15 cellular contexts compared by ENCODE assay signal in the genomic region with DNA sequence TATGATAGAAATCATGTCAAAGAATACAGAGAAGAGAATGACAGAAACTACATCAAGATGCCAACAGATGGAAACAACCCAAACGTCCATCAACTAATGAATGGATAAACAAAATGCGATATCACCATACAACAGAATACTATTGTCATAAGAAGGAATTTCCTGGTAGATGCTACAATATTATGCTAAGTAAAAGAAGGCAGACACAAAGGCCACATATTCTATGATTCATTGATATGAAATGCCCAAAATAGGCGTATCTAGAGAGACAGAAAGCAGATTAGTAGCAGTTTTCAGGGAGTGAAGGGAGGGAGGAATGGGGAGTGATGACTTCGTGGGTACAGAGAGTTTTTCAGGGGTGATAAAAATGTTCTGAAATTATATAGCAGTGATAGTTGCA. TPM values are rescaled to one million over a fixed set of nuclear protein-coding genes. Genes with fewer than 3 reads are reported as not detected.
DNase-seq lines count a peak whose midpoint lies in the region; ATAC-seq, FAIRE-seq and TF ChIP-seq lines count a peak whose summit lies in the region.
"Had no signal": no experiment of that assay in that cellular context is flagged by ENCODE, and none has a peak within 500 bp of the region (broad histone marks: within the 10 kb centered on the region; RNA-seq: fewer than 3 reads in every experiment).

No MANE protein-coding gene starts in this region.

- H3K27ac ChIP-seq in ACC112 (ENCODE audit: low read depth, low read length): peak overlapping the region; percentile 67
- H3K27ac ChIP-seq in left lung: no peak overlapping the region
- no peak overlapping the region for H3K27ac ChIP-seq in small intestine (ENCODE audit: low read depth in 1 of 2, low read length in 1 of 2)

- DNase-seq in M059J (ENCODE audit: low read depth) (peak; percentile 68), choroid plexus epithelial cell (ENCODE audit: low read depth) (peak; percentile 46), left lung (no peak), small intestine (no peak), GDM1 (lab: John Stamatoyannopoulos, UW) (no peak), GF-D8 (lab: John Stamatoyannopoulos, UW) (no peak)
- no peak for DNase-seq in activated CD4-positive, CD25-positive, alpha-beta regulatory T cell treated with anti-CD3 and anti-CD28 coated beads, Interleukin-2, amount 50 U/mL, for 72 hours
- DNase-seq: activated CD4-positive, alpha-beta T cell treated with anti-CD3 and anti-CD28 coated beads, Interleukin-2, amount 50 U/mL, for 48 hours; central memory CD4-positive, alpha-beta T cell; NCI-H1105; stimulated activated CD4-positive, alpha-beta T cell treated with anti-CD3 and anti-CD28 coated beads, Interleukin-15, amount 100 ng/mL, for 24 hours; T-helper 9 cell had no signal

- no peaks in the 10 kb centered on the region for H3K79me2 ChIP-seq in ACC112 (ENCODE audit: control insufficient read depth, insufficient read depth, low read length, unreplicated experiment)

- ATAC-seq in left lung: peak; percentile 22
- ATAC-seq: HepG2, Panc1 had no signal

- intact Hi-C loops in left lung (cut with DNase I): no loop called here

- H3K9me3 ChIP-seq in left lung (no peaks in the 10 kb centered on the region), small intestine (ENCODE audit: control insufficient read depth, low read depth) (no peaks in the 10 kb centered on the region)

- TF ChIP-seq CTCF in choroid plexus epithelial cell (conservative IDR thresholded peaks at IDR 0.05; ENCODE audit: low read depth, low read length) (no peak), left lung (IDR thresholded peaks at IDR 0.05) (no peak)

- no peaks in the 10 kb centered on the region for H3K27me3 ChIP-seq in ACC112 (ENCODE audit: insufficient read depth, low read length)
- H3K27me3 ChIP-seq in left lung: no peaks in the 10 kb centered on the region
- no peaks in the 10 kb centered on the region for H3K27me3 ChIP-seq in small intestine (ENCODE audit: control insufficient read depth in 2 of 2, insufficient read depth in 2 of 2, low read length in 2 of 2)

- H2AFZ ChIP-seq in ACC112 (ENCODE audit: low read length, unreplicated experiment): peak overlapping the region; percentile 74

- FAIRE-seq in small intestine (lab: Jason Lieb, UNC): no peak
- FAIRE-seq: HepG2 had no signal

- WGBS in small intestine, 3 donors: 55 to 66% (median 56%) methylated on average over 4 of the region's 4 CpGs

- H3K4me3 ChIP-seq in ACC112 (ENCODE audit: low read depth, low read length) (peak overlapping the region; percentile 54; the same call in 1 of the 2 replicates), choroid plexus epithelial cell (ENCODE audit: low read depth, low read length) (no peak overlapping the region), left lung (no peak overlapping the region), small intestine (ENCODE audit: low read depth in 1 of 2, low read length in 2 of 2) (no peak overlapping the region)

- H3K4me1 ChIP-seq in ACC112 (ENCODE audit: control insufficient read depth, insufficient read depth, low read length, unreplicated experiment): peaks cover 31% of the 10 kb centered on the region
- no peaks in the 10 kb centered on the region for H3K4me1 ChIP-seq in left lung
- H3K4me1 ChIP-seq in small intestine (ENCODE audit: control insufficient read depth in 2 of 2, insufficient read depth in 1 of 2, low read depth in 1 of 2, low read length in 1 of 2): no peaks in the 10 kb centered on the region

- H3K36me3 ChIP-seq in ACC112 (ENCODE audit: insufficient read depth, low read length): no peaks in the 10 kb centered on the region
- no peaks in the 10 kb centered on the region for H3K36me3 ChIP-seq in left lung
- no peaks in the 10 kb centered on the region for H3K36me3 ChIP-seq in small intestine (ENCODE audit: control insufficient read depth in 2 of 2, insufficient read depth in 2 of 2, low read length in 2 of 2)

RNA-seq across cellular contexts. Expression of gene AKNA, which starts 58.3 kb away (rescaled TPM):
- total RNA-seq in M059J (2014; rRNA removed; shearing (Covaris generic)): 1.6 and 3.2 TPM in 2 replicates
- total RNA-seq in left lung: 10 to 100 TPM; 25.1 to 55.3 TPM
- polyA plus RNA-seq in small intestine: 10 to 100 TPM in 1 of 3 donors, 1 to 10 TPM in 2; 3.4 to 22.0 (median 8.9) TPM

RNA-seq across cellular contexts. Expression of gene WHRN, which starts 59.2 kb away (rescaled TPM):
- total RNA-seq in M059J (2014; rRNA removed; shearing (Covaris generic)): 1.8 and 3.5 TPM in 2 replicates
- total RNA-seq in left lung: 1 to 10 TPM; 5.1 to 6.8 TPM
- polyA plus RNA-seq in small intestine: 1 to 10 TPM; 2.7 to 8.6 (median 7.2) TPM

Comparison
In these comparisons a context has a peak if more than half of its experiments do, and no peak if none do; other contexts are left out.
1. DNase-seq: peak in M059J (single experiment) and choroid plexus epithelial cell (single experiment); none in left lung (0 of 2), small intestine (single experiment), GDM1 (single experiment), GF-D8 (single experiment) and activated CD4-positive, CD25-positive, alpha-beta regulatory T cell treated with anti-CD3 and anti-CD28 coated beads, Interleukin-2, amount 50 U/mL, for 72 hours (single experiment).